15 cellular contexts compared by ENCODE assay signal in genomic region chr3:131077904-131078303, GRCh38. TPM values are rescaled to one million over a fixed set of nuclear protein-coding genes. Genes with fewer than 3 reads are reported as not detected.
DNase-seq lines count a peak whose midpoint lies in the region; ATAC-seq and TF ChIP-seq lines count a peak whose summit lies in the region.
"Had no signal": no experiment of that assay in that cellular context is flagged by ENCODE, and none has a peak within 500 bp of the region (broad histone marks: within the 10 kb centered on the region; RNA-seq: fewer than 3 reads in every experiment).

No MANE protein-coding gene starts in this region.

- DNase-seq in NCI-H2107 treated with DMSO at 0.1 percent for 48 hours (lab: John Stamatoyannopoulos, UW; ENCODE audit: unreplicated experiment) (peak; percentile 54), NCI-H2107 (lab: John Stamatoyannopoulos, UW) (no peak), NT2/D1 (ENCODE audit: low read depth, low spot score) (peak; percentile 63), iPS DF 4.7 (ENCODE audit: extremely low read depth, low spot score) (peak; percentile 38), neural progenitor cell (ENCODE audit: low spot score) (peak; percentile 72), natural killer cell (no peak), NCI-H1048 (lab: John Stamatoyannopoulos, UW) (no peak)
- DNase-seq: DMS79 treated with DMSO at 0.1 percent for 48 hours, MG63, NCI-H1092, NCI-H1694, NCI-H345, NCI-H524 treated with DMSO at 0.1 percent for 48 hours had no signal

- H3K27me3 ChIP-seq in NT2/D1 (ENCODE audit: insufficient read depth, insufficient read length) (no peaks in the 10 kb centered on the region), neural progenitor cell (no peaks in the 10 kb centered on the region)
- H3K27me3 ChIP-seq: MG63 had no signal

- no peaks in the 10 kb centered on the region for H3K36me3 ChIP-seq in NT2/D1 (ENCODE audit: insufficient read depth, insufficient read length, low read length)
- no peaks in the 10 kb centered on the region for H3K36me3 ChIP-seq in neural progenitor cell
- H3K36me3 ChIP-seq: MG63 had no signal

- no peaks in the 10 kb centered on the region for H3K36me3 Mint-ChIP-seq in neural progenitor cell
- no peaks in the 10 kb centered on the region for H3K36me3 Mint-ChIP-seq in natural killer cell

- H3K4me1 Mint-ChIP-seq in neural progenitor cell = peaks cover 28% of the 10 kb centered on the region
- H3K4me1 Mint-ChIP-seq in natural killer cell = no peaks in the 10 kb centered on the region

- H3K9me3 Mint-ChIP-seq in neural progenitor cell (no peaks in the 10 kb centered on the region), natural killer cell (no peaks in the 10 kb centered on the region)

- H3K27me3 Mint-ChIP-seq in neural progenitor cell (ENCODE audit: insufficient read depth, low read depth) (peaks cover 3% of the 10 kb centered on the region), natural killer cell (ENCODE audit: low read depth in 2 of 2) (no peaks in the 10 kb centered on the region)

- H3K9ac ChIP-seq in NT2/D1 (ENCODE audit: insufficient read length, low read depth) (no peak overlapping the region), neural progenitor cell (no peak overlapping the region)

- peaks cover 4% of the 10 kb centered on the region for H3F3A ChIP-seq in neural progenitor cell (ENCODE audit: low read depth)

- H3K27ac Mint-ChIP-seq in neural progenitor cell (no peak overlapping the region), natural killer cell (no peak overlapping the region)

- H3K9me3 ChIP-seq in NT2/D1 (ENCODE audit: insufficient read depth, low read length) = no peaks in the 10 kb centered on the region
- H3K9me3 ChIP-seq in neural progenitor cell (ENCODE audit: low read depth) = no peaks in the 10 kb centered on the region
- H3K9me3 ChIP-seq: MG63 had no signal

- intact Hi-C loops in natural killer cell (cut with micrococcal nuclease) = no loop called here

- H4K20me1 ChIP-seq in neural progenitor cell (ENCODE audit: low read depth) = no peaks in the 10 kb centered on the region

- H3K79me2 ChIP-seq in neural progenitor cell (ENCODE audit: low read depth) = no peaks in the 10 kb centered on the region

- TF ChIP-seq CTCF in neural progenitor cell (IDR thresholded peaks at IDR 0.05) (no peak), natural killer cell (IDR thresholded peaks at IDR 0.05) (no peak)

- H3K4me1 ChIP-seq in NT2/D1 (ENCODE audit: insufficient read depth, insufficient read length) (no peaks in the 10 kb centered on the region), neural progenitor cell (peaks cover 18% of the 10 kb centered on the region)

- H2AFZ ChIP-seq in neural progenitor cell (replicated peaks) = no peak overlapping the region

- H3K4me2 ChIP-seq in neural progenitor cell = peak overlapping the region; percentile 62

- H3K27ac ChIP-seq in neural progenitor cell = no peak overlapping the region
- H3K27ac ChIP-seq: 22Rv1 had no signal

- H3K4me3 Mint-ChIP-seq in neural progenitor cell (no peak overlapping the region), natural killer cell (no peak overlapping the region)

- ATAC-seq in natural killer cell = no peak
- ATAC-seq in HG02588 (IDR thresholded peaks at IDR 0.05; ENCODE audit: unreplicated experiment) = no peak

- H3K4me3 ChIP-seq in NT2/D1 (ENCODE audit: insufficient read length, low read depth) = no peak overlapping the region
- H3K4me3 ChIP-seq in neural progenitor cell = peak overlapping the region; percentile 10
- H3K4me3 ChIP-seq: MG63 had no signal

RNA-seq across cellular contexts. Expression of gene NEK11, which starts 51.2 kb away (rescaled TPM):
- total RNA-seq in neural progenitor cell (ENCODE audit: low replicate concordance) (1.1 and 8.1 TPM in 2 replicates), natural killer cell (1 to 10 TPM; 2.6 to 3.6 (median 3.5) TPM)

RNA-seq across cellular contexts. Expression of gene ASTE1, which starts 51.3 kb away (rescaled TPM):
- 1.4 and 3.1 TPM in 2 replicates for total RNA-seq in neural progenitor cell (ENCODE audit: low replicate concordance)
- total RNA-seq in natural killer cell = 10 to 100 TPM; 22.8 to 28.8 (median 24.3) TPM

Comparison
In these comparisons a context has a peak if more than half of its experiments do, and no peak if none do; other contexts are left out.
1. DNase-seq: peak in NCI-H2107 treated with DMSO at 0.1 percent for 48 hours (single experiment), NT2/D1 (single experiment), iPS DF 4.7 (single experiment) and neural progenitor cell (single experiment); none in NCI-H2107 (single experiment), natural killer cell (single experiment) and NCI-H1048 (single experiment).